30 cellular contexts compared by ENCODE assay signal in genomic region chr20:35181731-35182130, GRCh38. TPM values are rescaled to one million over a fixed set of nuclear protein-coding genes. Genes with fewer than 3 reads are reported as not detected.
"Had no signal": no experiment of that assay in that cellular context is flagged by ENCODE, and none has a peak within 500 bp of the region (broad histone marks: within the 10 kb centered on the region; RNA-seq: fewer than 3 reads in every experiment).

No MANE protein-coding gene starts in this region.

- H3K4me2 ChIP-seq: hepatocyte, smooth muscle cell had no signal

- H3K36me3 Mint-ChIP-seq: brain had no signal

- H3K4me3 ChIP-seq: esophagus squamous epithelium, hepatocyte, lower lobe of right lung, smooth muscle cell, stomach, suprapubic skin, transverse colon had no signal

- H3K9me3 Mint-ChIP-seq: activated CD4-positive, alpha-beta memory T cell treated with anti-CD3 and anti-CD28 coated beads for 36 hours; activated naive CD4-positive, alpha-beta T cell treated with anti-CD3 and anti-CD28 coated beads for 36 hours; activated T-cell treated with anti-CD3 and anti-CD28 coated beads, Interleukin-2, amount 50 U/mL, for 72 hours; immature natural killer cell; stimulated activated memory B cell treated with anti-CD40 and anti-IgM and Interleukin-4, amounts not matched to agents 10 μg/mL and 1 μg/mL and 100 μg/mL, for 72 hours had no signal

- H3K9me3 ChIP-seq: esophagus squamous epithelium, lower lobe of right lung, stomach, suprapubic skin, transverse colon had no signal

- H3K27me3 Mint-ChIP-seq: activated CD4-positive, alpha-beta memory T cell treated with anti-CD3 and anti-CD28 coated beads for 36 hours; activated naive CD8-positive, alpha-beta T cell treated with anti-CD3 and anti-CD28 coated beads, Interleukin-2, amount 10 ng/mL, durations not matched to agents 7 days and 5 days; naive B cell; stimulated activated memory B cell treated with anti-CD40 and anti-IgM and Interleukin-4, amounts not matched to agents 10 μg/mL and 1 μg/mL and 100 μg/mL, for 72 hours had no signal

- H3K4me1 ChIP-seq: esophagus squamous epithelium, lower lobe of right lung, suprapubic skin, transverse colon had no signal

- ATAC-seq: activated T-cell treated with anti-CD3 and anti-CD28 coated beads, Interleukin-2, amount 50 U/mL, for 72 hours; left lobe of liver; lower lobe of right lung; sciatic nerve; stimulated activated memory B cell treated with anti-CD40 and anti-IgM and Interleukin-4, amounts not matched to agents 10 μg/mL and 1 μg/mL and 100 μg/mL, for 72 hours had no signal

- DNase-seq: activated CD4-positive, alpha-beta memory T cell treated with anti-CD3 and anti-CD28 coated beads for 36 hours; activated CD4-positive, alpha-beta T cell treated with anti-CD3 and anti-CD28 coated beads for 48 hours; activated CD4-positive, CD25-positive, alpha-beta regulatory T cell; activated effector memory CD4-positive, alpha-beta T cell treated with Interleukin-2 at 50 U/mL for 16 hours; activated naive CD4-positive, alpha-beta T cell treated with anti-CD3 and anti-CD28 coated beads for 36 hours; activated naive CD8-positive, alpha-beta T cell treated with anti-CD3 and anti-CD28 coated beads, Interleukin-2, amount 10 ng/mL, durations not matched to agents 7 days and 5 days; activated T-cell treated with anti-CD3 and anti-CD28 coated beads, Interleukin-2, amount 50 U/mL, for 72 hours; amniotic stem cell; endodermal cell; esophagus squamous epithelium; glutamatergic neuron; immature natural killer cell; lower lobe of right lung; naive B cell; nucleus accumbens; posterior cingulate gyrus; stimulated activated CD4-positive, alpha-beta T cell treated with anti-CD3 and anti-CD28 coated beads, Interleukin-15, amount 100 ng/mL, for 24 hours; stomach; T1000; transverse colon had no signal

- H3K79me2 ChIP-seq: hepatocyte had no signal

- H3K27ac ChIP-seq: esophagus squamous epithelium, hepatocyte, lower lobe of right lung, stomach, suprapubic skin, transverse colon had no signal

- H3K36me3 ChIP-seq: suprapubic skin, transverse colon had no signal

- H3K27ac Mint-ChIP-seq: activated CD4-positive, alpha-beta memory T cell treated with anti-CD3 and anti-CD28 coated beads for 36 hours; activated naive CD4-positive, alpha-beta T cell treated with anti-CD3 and anti-CD28 coated beads for 36 hours; activated naive CD8-positive, alpha-beta T cell treated with anti-CD3 and anti-CD28 coated beads, Interleukin-2, amount 10 ng/mL, durations not matched to agents 7 days and 5 days; activated T-cell treated with anti-CD3 and anti-CD28 coated beads, Interleukin-2, amount 50 U/mL, for 72 hours; brain; endodermal cell; immature natural killer cell; naive B cell; stimulated activated memory B cell treated with anti-CD40 and anti-IgM and Interleukin-4, amounts not matched to agents 10 μg/mL and 1 μg/mL and 100 μg/mL, for 72 hours had no signal

- H3K27me3 ChIP-seq: esophagus squamous epithelium, hepatocyte, stomach, suprapubic skin, transverse colon had no signal

- H3K4me1 Mint-ChIP-seq: activated naive CD8-positive, alpha-beta T cell treated with anti-CD3 and anti-CD28 coated beads, Interleukin-2, amount 10 ng/mL, durations not matched to agents 7 days and 5 days; brain; immature natural killer cell; naive B cell; stimulated activated memory B cell treated with anti-CD40 and anti-IgM and Interleukin-4, amounts not matched to agents 10 μg/mL and 1 μg/mL and 100 μg/mL, for 72 hours had no signal

- H3K4me3 Mint-ChIP-seq: activated CD4-positive, alpha-beta memory T cell treated with anti-CD3 and anti-CD28 coated beads for 36 hours; activated naive CD4-positive, alpha-beta T cell treated with anti-CD3 and anti-CD28 coated beads for 36 hours; activated naive CD8-positive, alpha-beta T cell treated with anti-CD3 and anti-CD28 coated beads, Interleukin-2, amount 10 ng/mL, durations not matched to agents 7 days and 5 days; activated T-cell treated with anti-CD3 and anti-CD28 coated beads, Interleukin-2, amount 50 U/mL, for 72 hours; brain; endodermal cell; immature natural killer cell; naive B cell; stimulated activated memory B cell treated with anti-CD40 and anti-IgM and Interleukin-4, amounts not matched to agents 10 μg/mL and 1 μg/mL and 100 μg/mL, for 72 hours had no signal

- FAIRE-seq: colon, frontal cortex, urothelium cell line had no signal

- H2AFZ ChIP-seq: hepatocyte had no signal

RNA-seq across cellular contexts. Expression of gene MMP24, which starts 44.8 kb away (rescaled TPM):
- total RNA-seq: activated CD4-positive, alpha-beta memory T cell treated with anti-CD3 and anti-CD28 coated beads for 36 hours; activated naive CD4-positive, alpha-beta T cell treated with anti-CD3 and anti-CD28 coated beads for 36 hours; activated T-cell treated with anti-CD3 and anti-CD28 coated beads, Interleukin-2, amount 50 U/mL, for 72 hours had no signal
